8 cellular contexts compared by ENCODE assay signal in the genomic region with DNA sequence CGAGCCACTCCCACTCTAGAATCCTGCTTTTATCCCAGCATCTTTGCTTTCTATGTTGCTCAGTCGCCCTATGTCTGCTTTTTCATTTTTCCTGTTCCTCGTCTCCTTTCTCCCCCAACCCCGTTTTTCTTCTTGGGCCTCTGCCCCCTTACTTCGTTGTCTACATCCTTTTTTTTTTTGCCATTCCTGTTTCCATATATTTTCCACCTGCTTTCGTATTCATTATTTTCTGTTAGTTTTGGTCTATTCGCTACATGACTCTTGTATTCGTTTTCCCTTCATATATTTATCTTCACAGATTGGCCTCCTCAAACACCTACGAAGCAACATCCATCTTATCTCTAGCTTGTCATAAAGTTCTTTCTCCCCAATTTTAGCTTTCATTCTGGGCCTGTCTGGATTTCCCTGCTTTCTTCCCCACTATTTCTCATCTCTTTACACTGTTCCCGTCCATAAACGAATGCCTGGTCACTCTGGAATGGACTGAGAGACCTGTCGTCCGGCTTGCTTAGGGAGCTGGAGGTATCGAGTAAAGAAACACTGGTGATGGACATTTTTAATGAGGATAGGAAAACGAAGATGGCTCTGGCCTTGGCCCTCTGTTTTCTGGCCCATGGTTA. TPM values are rescaled to one million over a fixed set of nuclear protein-coding genes. Genes with fewer than 3 reads are reported as not detected.
DNase-seq lines count a peak whose midpoint lies in the region; ATAC-seq, FAIRE-seq and TF ChIP-seq lines count a peak whose summit lies in the region.

No MANE protein-coding gene starts in this region.

- H2AFZ ChIP-seq in mammary epithelial cell (ENCODE audit: low read depth, low read length) = peak overlapping the region; percentile 77

- TF ChIP-seq CTCF in right atrium auricular region (IDR thresholded peaks at IDR 0.05) (no peak), mammary epithelial cell (conservative IDR thresholded peaks at IDR 0.05 in 1 of 2, IDR thresholded peaks at IDR 0.05 in 1 of 2; ENCODE audit: extremely low read depth in 1 of 2, insufficient read depth in 1 of 2, low read depth in 1 of 2, low read length in 2 of 2) (no peak), vagina (IDR thresholded peaks at IDR 0.05) (no peak)

- peaks cover 58% of the 10 kb centered on the region for H3K79me2 ChIP-seq in mammary epithelial cell (ENCODE audit: insufficient read depth, low read length)

- WGBS in mammary epithelial cell (ENCODE audit: low coverage, missing lambda C conversion rate) = 5% methylated on average over 14 of the region's 15 CpGs
- 2 to 6% methylated on average over 11 to 14 of the region's 15 CpGs for WGBS in mesodermal cell (ENCODE audit: insufficient coverage in 2 of 2), 2 experiments

- in situ Hi-C loops in mammary epithelial cell (cut with MboI; ENCODE audit: low sequenced_read_pairs in 2 of 2) = no loop called here

- ATAC-seq in Right ventricle myocardium inferior (no peak), GM21390 (IDR thresholded peaks at IDR 0.05; ENCODE audit: unreplicated experiment) (no peak)
- no peak for ATAC-seq in activated CD4-positive, CD25-positive, alpha-beta regulatory T cell treated with anti-CD3 and anti-CD28 coated beads, Interleukin-2, amount 50 U/mL, for 24 hours

- H4K20me1 ChIP-seq in mammary epithelial cell (ENCODE audit: insufficient read depth, low read length) = no peaks in the 10 kb centered on the region

- no peak for TF ChIP-seq POLR2A in vagina (IDR thresholded peaks at IDR 0.05)

- H3K4me3 ChIP-seq in right atrium auricular region (peak overlapping the region; percentile 63 to 81), mammary epithelial cell (replicated peaks in 1 of 3; ENCODE audit: insufficient read depth in 1 of 3, low read depth in 2 of 3, low read length in 3 of 3) (peak overlapping the region; percentile 83 to 99 (median 96)), mesodermal cell (ENCODE audit: extremely low read depth, insufficient read depth, low read length, poor library complexity, severe bottlenecking) (peak overlapping the region; percentile 90), vagina (peak overlapping the region; percentile 55 to 59)

- H3K9ac ChIP-seq in mammary epithelial cell (ENCODE audit: insufficient read depth, low read length) = peak overlapping the region; percentile 98

- DNase-seq in right atrium auricular region (ENCODE audit: low spot score) (no peak), Right ventricle myocardium inferior (ENCODE audit: missing footprints) (no peak), mammary epithelial cell (no peak), vagina (ENCODE audit: extremely low spot score in 2 of 2) (no peak), urothelium cell line (ENCODE audit: low spot score) (no peak)

- dilution Hi-C loops in mammary epithelial cell (cut with HindIII; ENCODE audit: low sequenced_read_pairs) = no loop called here

- H3K27me3 ChIP-seq in right atrium auricular region (no peaks in the 10 kb centered on the region), mammary epithelial cell (ENCODE audit: insufficient read depth, low read length) (no peaks in the 10 kb centered on the region), vagina (no peaks in the 10 kb centered on the region)

- H3K9me3 ChIP-seq in right atrium auricular region = no peaks in the 10 kb centered on the region
- H3K9me3 ChIP-seq in mammary epithelial cell (replicated peaks; ENCODE audit: insufficient read depth, low read length) = no peaks in the 10 kb centered on the region
- H3K9me3 ChIP-seq in mesodermal cell (ENCODE audit: control insufficient read depth, low read length) = no peaks in the 10 kb centered on the region
- no peaks in the 10 kb centered on the region for H3K9me3 ChIP-seq in vagina

- peak overlapping the region; percentile 97 for H3K4me2 ChIP-seq in mammary epithelial cell (ENCODE audit: insufficient read depth, low read depth, low read length)

- H3K36me3 ChIP-seq in right atrium auricular region (peaks cover 32% of the 10 kb centered on the region), mammary epithelial cell (ENCODE audit: insufficient read depth, low read length) (peaks cover 21% of the 10 kb centered on the region), mesodermal cell (ENCODE audit: control insufficient read depth, insufficient read depth, low read length) (peaks cover 47% of the 10 kb centered on the region), vagina (peaks cover 0 to 33% of the 10 kb centered on the region in 2 donors)

- H3K27ac ChIP-seq in right atrium auricular region (peak overlapping the region; percentile 93 to 99), mammary epithelial cell (ENCODE audit: insufficient read depth, low read depth, low read length) (peak overlapping the region; percentile 90), mesodermal cell (ENCODE audit: low read depth, low read length, severe bottlenecking) (peak overlapping the region; percentile 99), vagina (peak overlapping the region; percentile 95)

- no peak for FAIRE-seq in urothelium cell line (lab: Jason Lieb, UNC)

- intact Hi-C loops in Right ventricle myocardium inferior (cut with DNase I) (loop anchor here (2.0 to 5.0 kb wide), 2 partner anchors 79 to 81 kb away; partner anchors contain the start of genes ABHD16A and DDX39B), mammary epithelial cell (cut with micrococcal nuclease) (loop anchor here (1.0 to 5.0 kb wide), 2 partner anchors 31 to 116 kb away; partner anchors contain the start of genes BAG6 and CLIC1), vagina (cut with DNase I) (no loop called here)

- BruUV-seq in mammary epithelial cell (replicated peaks; lab: Mats Ljungman, UMichigan) = TSS peak; percentile 40

- CTCF ChIA-PET in mammary epithelial cell (lab: Charles Lee; ENCODE audit: low non-redundant PET) = no interaction called here

- H3K4me1 ChIP-seq in right atrium auricular region = peaks cover 0 to 18% of the 10 kb centered on the region in 2 donors
- peaks cover 16% of the 10 kb centered on the region for H3K4me1 ChIP-seq in mammary epithelial cell (ENCODE audit: insufficient read depth, low read length)
- H3K4me1 ChIP-seq in mesodermal cell (ENCODE audit: control insufficient read depth, insufficient read depth, low read length, poor library complexity, severe bottlenecking) = peaks cover 13% of the 10 kb centered on the region
- peaks cover 18% of the 10 kb centered on the region for H3K4me1 ChIP-seq in vagina

RNA-seq across cellular contexts. Expression of gene PRRC2A, which starts 0.9 kb away (rescaled TPM):
- total RNA-seq in right atrium auricular region (10 to 100 TPM; 61.0 to 96.7 TPM), Right ventricle myocardium inferior (82.7 TPM), mammary epithelial cell (100 to 1,000 TPM in 1 of 2 donors, 10 to 100 TPM in 1; 66.5 to 219 TPM), vagina (74.6 TPM)
- polyA plus RNA-seq in mammary epithelial cell = 57.6 TPM
- polyA minus RNA-seq in mammary epithelial cell = 146 TPM
- 200 TPM for polyA plus RNA-seq in mesodermal cell (2013, experiment 1 of 2)
- 170 TPM for polyA plus RNA-seq in mesodermal cell (2013, experiment 2 of 2)

RNA-seq across cellular contexts. Expression of gene AIF1, which starts 6.4 kb away (rescaled TPM):
- 10 to 100 TPM in 1 of 2 donors, 1 to 10 TPM in 1; 8.3 to 27.3 TPM for total RNA-seq in right atrium auricular region
- total RNA-seq in Right ventricle myocardium inferior = 22.1 TPM
- total RNA-seq in mammary epithelial cell = not detected
- not detected for polyA plus RNA-seq in mammary epithelial cell
- polyA minus RNA-seq in mammary epithelial cell = not detected
- polyA plus RNA-seq in mesodermal cell (2013, experiment 1 of 2) = 5.1 TPM
- polyA plus RNA-seq in mesodermal cell (2013, experiment 2 of 2) = 3.1 TPM
- total RNA-seq in vagina = 25.0 TPM

RNA-seq across cellular contexts. Expression of gene NCR3, which starts 28.6 kb away (rescaled TPM):
- not detected for total RNA-seq in right atrium auricular region
- 0.49 TPM for total RNA-seq in Right ventricle myocardium inferior
- not detected for total RNA-seq in mammary epithelial cell
- polyA plus RNA-seq in mammary epithelial cell = not detected
- polyA minus RNA-seq in mammary epithelial cell = not detected
- not detected for polyA plus RNA-seq in mesodermal cell (2013, experiment 1 of 2)
- polyA plus RNA-seq in mesodermal cell (2013, experiment 2 of 2) = not detected
- total RNA-seq in vagina = not detected

RNA-seq across cellular contexts. Expression of gene BAG6, which starts 31.0 kb away (rescaled TPM):
- total RNA-seq in right atrium auricular region (100 to 1,000 TPM; 209 to 306 TPM), Right ventricle myocardium inferior (260 TPM), mammary epithelial cell (100 to 1,000 TPM; 135 to 233 TPM), vagina (139 TPM)
- 124 TPM for polyA plus RNA-seq in mammary epithelial cell
- 237 TPM for polyA minus RNA-seq in mammary epithelial cell
- 332 TPM for polyA plus RNA-seq in mesodermal cell (2013, experiment 1 of 2)
- 281 TPM for polyA plus RNA-seq in mesodermal cell (2013, experiment 2 of 2)

RNA-seq across cellular contexts. Expression of gene APOM, which starts 34.3 kb away (rescaled TPM):
- total RNA-seq in right atrium auricular region = 1 to 10 TPM; 1.0 to 1.2 TPM
- 0.87 TPM for total RNA-seq in Right ventricle myocardium inferior
- total RNA-seq in mammary epithelial cell = 1 to 10 TPM in 1 of 2 donors, under 1 TPM in 1; 0.50 to 1.8 TPM
- polyA plus RNA-seq in mammary epithelial cell = 3.5 TPM
- not detected for polyA minus RNA-seq in mammary epithelial cell
- 2.3 TPM for polyA plus RNA-seq in mesodermal cell (2013, experiment 1 of 2)
- polyA plus RNA-seq in mesodermal cell (2013, experiment 2 of 2) = 1.9 TPM
- not detected for total RNA-seq in vagina

Comparison
In these comparisons a context has a peak if more than half of its experiments do, and no peak if none do; other contexts are left out.
1. RNA of gene AIF1, which starts 6.4 kb away (total RNA-seq): 8.3 to 27.3 TPM in right atrium auricular region, 25.0 TPM in vagina (single experiment) and 22.1 TPM in Right ventricle myocardium inferior (single experiment); not detected in mammary epithelial cell; every median in the first group is over 4 times any median in the second.
2. Peak in every context shown above with its lines, with median percentiles within 50 percentile points of each other: H3K27ac ChIP-seq and H3K4me3 ChIP-seq.